8 cellular contexts compared by ENCODE assay signal in the genomic region with DNA sequence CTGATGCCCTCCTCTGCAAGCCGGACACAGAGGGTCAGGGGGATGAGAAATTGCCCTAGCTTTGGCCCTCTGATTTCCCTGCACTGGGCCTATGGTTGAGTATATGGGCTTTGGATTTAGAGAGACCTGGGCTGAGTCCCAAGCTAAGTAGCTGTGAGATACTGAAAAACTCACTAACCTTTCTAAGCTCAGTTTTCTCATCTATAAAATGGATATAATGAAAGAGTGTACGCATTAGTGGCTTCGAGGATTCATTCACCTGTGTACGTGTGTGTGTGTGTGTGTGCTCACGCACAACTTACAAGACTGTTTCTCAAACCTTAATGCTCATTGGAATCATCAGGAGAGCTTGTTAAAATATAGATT. TPM values are rescaled to one million over a fixed set of nuclear protein-coding genes. Genes with fewer than 3 reads are reported as not detected.
DNase-seq lines count a peak whose midpoint lies in the region; ATAC-seq and TF ChIP-seq lines count a peak whose summit lies in the region.

No MANE protein-coding gene starts in this region.

- peaks cover 2 to 8% (median 4%) of the 10 kb centered on the region in 4 donors for H3K4me1 Mint-ChIP-seq in CD4-positive, alpha-beta memory T cell
- peaks cover 3 to 15% of the 10 kb centered on the region in 2 donors for H3K4me1 Mint-ChIP-seq in effector memory CD8-positive, alpha-beta T cell (ENCODE audit: low read depth in 2 of 2)

- peaks cover 7 to 28% of the 10 kb centered on the region in 2 donors for H3K27me3 Mint-ChIP-seq in CD4-positive, alpha-beta memory T cell
- H3K27me3 Mint-ChIP-seq in effector memory CD8-positive, alpha-beta T cell, result peaks cover 19 to 74% of the 10 kb centered on the region in 2 donors

- H3K79me2 ChIP-seq in MM.1S (ENCODE audit: low read length), result no peaks in the 10 kb centered on the region

- H3F3A ChIP-seq in MM.1S (ENCODE audit: insufficient read depth, low read length), result 0 out of 2 replicates have a peak, but pooled peaks cover 4% of the 10 kb centered on the region

- TF ChIP-seq CTCF in MM.1S (IDR thresholded peaks at IDR 0.05; ENCODE audit: low read length) (no peak), psoas muscle (IDR thresholded peaks at IDR 0.05) (no peak)

- peak overlapping the region in 1 of 2 donors; percentile 64 for H3K4me3 ChIP-seq in CD4-positive, alpha-beta memory T cell (ENCODE audit: low read length in 2 of 2)
- H3K4me3 ChIP-seq in MM.1S (ENCODE audit: low read length) (peak overlapping the region; percentile 75), psoas muscle (peak overlapping the region; percentile 62)

- POLR2A ChIA-PET in CD4-positive, alpha-beta memory T cell (lab: Charles Lee; ENCODE audit: partially characterized antibody), result no interaction called here

- H3K9me3 Mint-ChIP-seq in CD4-positive, alpha-beta memory T cell, result no peaks in the 10 kb centered on the region
- no peaks in the 10 kb centered on the region for H3K9me3 Mint-ChIP-seq in effector memory CD8-positive, alpha-beta T cell

- H3K27ac Mint-ChIP-seq in CD4-positive, alpha-beta memory T cell, result no peak overlapping the region
- no peak overlapping the region for H3K27ac Mint-ChIP-seq in effector memory CD8-positive, alpha-beta T cell

- H3K27me3 ChIP-seq in CD4-positive, alpha-beta memory T cell (ENCODE audit: insufficient read depth, low read length), result no peaks in the 10 kb centered on the region
- H3K27me3 ChIP-seq in MM.1S (replicated peaks; ENCODE audit: insufficient read depth, low read length) (peaks cover 14% of the 10 kb centered on the region), psoas muscle (ENCODE audit: insufficient read depth in 3 of 3, low read length in 2 of 3) (peaks cover 0 to 31% (median 11%) of the 10 kb centered on the region in 3 donors)

- no peaks in the 10 kb centered on the region for H3K36me3 Mint-ChIP-seq in CD4-positive, alpha-beta memory T cell
- H3K36me3 Mint-ChIP-seq in effector memory CD8-positive, alpha-beta T cell (ENCODE audit: insufficient read depth), result no peaks in the 10 kb centered on the region

- WGBS in psoas muscle, 3 donors, result 58 to 66% (median 61%) methylated on average over 5 of the region's 5 CpGs

- H3K27ac ChIP-seq in CD4-positive, alpha-beta memory T cell (ENCODE audit: low read depth, low read length), result no peak overlapping the region
- H3K27ac ChIP-seq in MM.1S (ENCODE audit: low read length) (no peak overlapping the region), psoas muscle (no peak overlapping the region)

- H2AFZ ChIP-seq in MM.1S (ENCODE audit: low read length), result peak overlapping the region; percentile 26; the same call in 1 of the 2 replicates

- peak overlapping the region; percentile 90 for H3K4me2 ChIP-seq in MM.1S (ENCODE audit: low read depth, low read length)

- intact Hi-C loops in CD4-positive, alpha-beta memory T cell (cut with micrococcal nuclease), result loop anchor here (5.0 kb wide), 2 partner anchors 327 to 607 kb away; a partner anchor contains a TSS
- intact Hi-C loops in psoas muscle (cut with DNase I), result loop anchor here (5.0 to 10.0 kb wide), 2 partner anchors 197 to 249 kb away; no protein-coding TSS in a partner anchor

- DNase-seq in CD4-positive, alpha-beta memory T cell, result no peak
- DNase-seq in MM.1S (no peak), psoas muscle (no peak), pons (ENCODE audit: low spot score) (no peak), SHP77 (lab: John Stamatoyannopoulos, UW) (no peak), GOT3 (lab: John Stamatoyannopoulos, UW) (no peak)
- DNase-seq in effector memory CD8-positive, alpha-beta T cell, result no peak

- no peaks in the 10 kb centered on the region for H4K20me1 ChIP-seq in MM.1S (ENCODE audit: insufficient read depth, low read length)

- no peaks in the 10 kb centered on the region for H3K9me2 ChIP-seq in MM.1S (replicated peaks; ENCODE audit: insufficient read depth, low read length)

- H3K4me1 ChIP-seq in CD4-positive, alpha-beta memory T cell (ENCODE audit: insufficient read depth, low read length), result peaks cover 11% of the 10 kb centered on the region
- H3K4me1 ChIP-seq in MM.1S (ENCODE audit: low read length) (peaks cover 9% of the 10 kb centered on the region; the same call in 1 of the 2 replicates), psoas muscle (peaks cover 8% of the 10 kb centered on the region)

- H3K9me3 ChIP-seq in CD4-positive, alpha-beta memory T cell (ENCODE audit: control insufficient read depth in 1 of 2, low read length in 2 of 2), result no peaks in the 10 kb centered on the region
- H3K9me3 ChIP-seq in MM.1S (replicated peaks; ENCODE audit: insufficient read depth, low read length) (no peaks in the 10 kb centered on the region), psoas muscle (no peaks in the 10 kb centered on the region)

- H3K9ac ChIP-seq in MM.1S (ENCODE audit: low read length), result no peak overlapping the region

- no peaks in the 10 kb centered on the region for H3K36me3 ChIP-seq in CD4-positive, alpha-beta memory T cell (ENCODE audit: insufficient read depth, low read length)
- H3K36me3 ChIP-seq in MM.1S (replicated peaks; ENCODE audit: insufficient read depth, low read length) (no peaks in the 10 kb centered on the region), psoas muscle (ENCODE audit: insufficient read depth in 1 of 2, low read depth in 1 of 2) (no peaks in the 10 kb centered on the region)

- peak overlapping the region; percentile 60 to 84 (median 79) for H3K4me3 Mint-ChIP-seq in CD4-positive, alpha-beta memory T cell
- peak overlapping the region; percentile 66 to 75 for H3K4me3 Mint-ChIP-seq in effector memory CD8-positive, alpha-beta T cell

- ATAC-seq in effector memory CD8-positive, alpha-beta T cell (replicated peaks), result no peak
- no peak for ATAC-seq in psoas muscle
- no peak for ATAC-seq in HG03095 (IDR thresholded peaks at IDR 0.05; ENCODE audit: unreplicated experiment)

- CTCF ChIA-PET in CD4-positive, alpha-beta memory T cell (lab: Charles Lee; ENCODE audit: partially characterized antibody), result interaction anchor here (0.6 to 6.6 kb wide), 49 partner anchors 9 to 705 kb away, joined by 3 to 70 read pairs (median 4); a partner anchor contains a TSS

RNA-seq across cellular contexts. Expression of a gene that starts 12.7 kb away (rescaled TPM):
- not detected for total RNA-seq in CD4-positive, alpha-beta memory T cell
- polyA plus RNA-seq in CD4-positive, alpha-beta memory T cell, result not detected
- total RNA-seq in psoas muscle, result under 1 TPM in 1 of 4 donors, not detected in 3; 0.22 TPM
- polyA plus RNA-seq in psoas muscle, result under 1 TPM in 2 of 3 donors, not detected in 1; 0.04 TPM

RNA-seq across cellular contexts. Expression of a gene that starts 14.1 kb away (rescaled TPM):
- not detected for total RNA-seq in CD4-positive, alpha-beta memory T cell
- not detected for polyA plus RNA-seq in CD4-positive, alpha-beta memory T cell
- not detected for total RNA-seq in psoas muscle
- polyA plus RNA-seq in psoas muscle, result not detected

RNA-seq across cellular contexts. Expression of a gene that starts 39.6 kb away (rescaled TPM):
- total RNA-seq in CD4-positive, alpha-beta memory T cell, result not detected
- not detected for polyA plus RNA-seq in CD4-positive, alpha-beta memory T cell
- total RNA-seq in psoas muscle, result 100 to 1,000 TPM in 2 of 4 donors, 10 to 100 TPM in 1, 1 to 10 TPM in 1; 5.7 to 723 (median 123) TPM
- polyA plus RNA-seq in psoas muscle, result 100 to 1,000 TPM in 2 of 3 donors, 10 to 100 TPM in 1; 17.5 to 295 (median 251) TPM

RNA-seq across cellular contexts. Expression of a gene that starts 54.2 kb away (rescaled TPM):
- 1 to 10 TPM; 3.8 to 3.9 TPM for total RNA-seq in CD4-positive, alpha-beta memory T cell
- polyA plus RNA-seq in CD4-positive, alpha-beta memory T cell, result 1 to 10 TPM; 1.2 to 2.3 TPM
- 100 to 1,000 TPM in 2 of 4 donors, 10 to 100 TPM in 2; 32.2 to 283 (median 161) TPM for total RNA-seq in psoas muscle
- 100 to 1,000 TPM in 1 of 3 donors, 10 to 100 TPM in 2; 41.6 to 323 (median 63.9) TPM for polyA plus RNA-seq in psoas muscle

Comparison
In these comparisons a context has a peak if more than half of its experiments do, and no peak if none do; other contexts are left out.
1. RNA of a gene that starts 39.6 kb away (total RNA-seq): 5.7 to 723 TPM in psoas muscle; not detected in CD4-positive, alpha-beta memory T cell; every median in the first group is over 4 times any median in the second.